ENCODE assay signal across 8 cellular contexts in the genomic region with DNA sequence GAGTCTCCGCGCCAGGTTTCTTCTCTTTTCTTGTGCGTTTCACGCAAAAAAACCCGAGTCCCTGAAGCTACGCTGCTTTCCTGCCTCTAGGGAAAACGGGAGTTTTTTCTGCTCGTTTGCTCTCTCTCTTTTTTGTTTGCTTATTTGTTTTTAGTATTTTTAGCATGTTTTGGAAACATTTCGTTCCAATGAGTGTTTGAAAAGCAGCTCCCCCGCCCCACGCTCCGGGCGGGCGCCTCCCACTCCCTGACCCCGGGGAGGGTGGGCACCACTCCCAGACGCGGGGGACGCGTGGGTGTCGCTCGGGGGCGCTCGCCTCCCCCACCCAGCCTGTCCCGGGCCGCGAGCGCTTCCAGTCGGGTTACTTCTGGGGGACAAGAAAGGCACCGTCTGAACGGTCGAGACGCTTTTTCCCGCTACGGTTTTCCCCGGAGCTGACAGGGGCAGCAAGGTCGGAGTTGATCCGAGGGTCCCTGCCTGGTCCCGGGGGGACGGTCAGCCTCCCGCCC. TPM values are rescaled to one million over a fixed set of nuclear protein-coding genes. Genes with fewer than 3 reads are reported as not detected.
DNase-seq lines count a peak whose midpoint lies in the region; ATAC-seq and TF ChIP-seq lines count a peak whose summit lies in the region.

No MANE protein-coding gene starts in this region.

- DNase-seq in AG10803 (ENCODE audit: low read depth): no peak
- DNase-seq in coronary artery (ENCODE audit: low spot score): peak; percentile 93
- DNase-seq in lung (ENCODE audit: low spot score): no peak
- peak; percentile 42 to 44 for DNase-seq in thyroid gland
- DNase-seq in NCI-H2081 treated with DMSO at 0.1 percent for 48 hours (lab: John Stamatoyannopoulos, UW): no peak
- DNase-seq in SW 1271 (lab: John Stamatoyannopoulos, UW): no peak

- H3K4me1 ChIP-seq in lung (ENCODE audit: control insufficient read depth in 2 of 2, insufficient read depth in 2 of 2, low read length in 2 of 2) (peaks cover 0 to 16% of the 10 kb centered on the region in 2 donors), thyroid gland (peaks cover 4 to 13% of the 10 kb centered on the region in 2 donors)

- peaks cover 0 to 6% (median 5%) of the 10 kb centered on the region in 3 donors for H3K4me1 Mint-ChIP-seq in IgD-negative memory B cell

- peaks cover 3% of the 10 kb centered on the region for H3K27me3 ChIP-seq in lung (ENCODE audit: control insufficient read depth, insufficient read depth)
- H3K27me3 ChIP-seq in thyroid gland: no peaks in the 10 kb centered on the region

- no peak for TF ChIP-seq POLR2A in thyroid gland (IDR thresholded peaks at IDR 0.05)

- TF ChIP-seq CTCF in AG10803 (conservative IDR thresholded peaks at IDR 0.05; ENCODE audit: low read length) (no peak), coronary artery (IDR thresholded peaks at IDR 0.05) (no peak), lung (IDR thresholded peaks at IDR 0.05; ENCODE audit: control extremely low read depth, extremely low read depth) (no peak), thyroid gland (IDR thresholded peaks at IDR 0.05) (peak in 1 of 6 experiments; percentile 34)

- intact Hi-C loops in thyroid gland (cut with DNase I): loop anchor here (10.0 kb wide), 1 partner anchor 62 kb away; the partner anchor contains the start of gene GIGYF2

- 1 to 2% methylated on average over 37 to 40 of the region's 40 CpGs for WGBS in lung, 2 donors
- 2 to 3% methylated on average over 27 to 29 of the region's 40 CpGs for WGBS in thyroid gland, 2 donors

- H3K27me3 Mint-ChIP-seq in IgD-negative memory B cell: peaks cover 34% of the 10 kb centered on the region

- no peak overlapping the region for H3K27ac Mint-ChIP-seq in IgD-negative memory B cell

- peaks cover 1% of the 10 kb centered on the region for H3K36me3 Mint-ChIP-seq in IgD-negative memory B cell

- ATAC-seq in lung (ENCODE audit: insufficient read depth, low FRiP score) (no peak), HG03135 (IDR thresholded peaks at IDR 0.05; ENCODE audit: unreplicated experiment) (no peak)

- H3K36me3 ChIP-seq in lung (ENCODE audit: control insufficient read depth in 2 of 2, insufficient read depth in 2 of 2, low read length in 2 of 2) (no peaks in the 10 kb centered on the region), thyroid gland (no peaks in the 10 kb centered on the region)

- H3K4me3 ChIP-seq in AG10803 (ENCODE audit: low read length) (peak overlapping the region; percentile 55), coronary artery (peak overlapping the region; percentile 82), lung (peak overlapping the region; percentile 45), thyroid gland (replicated peaks in 1 of 3) (peak overlapping the region in 2 of 3 donors; percentile 64 to 77)

- peak overlapping the region; percentile 9 to 74 (median 57) for H3K4me3 Mint-ChIP-seq in IgD-negative memory B cell

- peak overlapping the region; percentile 90 to 94 for H3K27ac ChIP-seq in coronary artery
- H3K27ac ChIP-seq in lung (ENCODE audit: low read depth in 1 of 2, low read length in 1 of 2): peak overlapping the region; percentile 46 to 60
- peak overlapping the region; percentile 34 to 78 (median 61) for H3K27ac ChIP-seq in thyroid gland

- H3K9me3 ChIP-seq in lung (ENCODE audit: control insufficient read depth in 2 of 2, insufficient read depth in 1 of 2, low read length in 1 of 2) (no peaks in the 10 kb centered on the region), thyroid gland (no peaks in the 10 kb centered on the region)

- H3K9me3 Mint-ChIP-seq in IgD-negative memory B cell: peaks cover 0 to 3% (median 1%) of the 10 kb centered on the region in 3 donors

RNA-seq across cellular contexts. Expression of gene EFHD1, which starts 0.4 kb away (rescaled TPM):
- polyA plus RNA-seq in IgD-negative memory B cell (0.73 TPM), lung (1 to 10 TPM; 2.3 to 7.4 TPM)
- total RNA-seq in lung (1 to 10 TPM; 2.2 to 8.6 TPM), thyroid gland (10 to 100 TPM in 3 of 4 donors, 1 to 10 TPM in 1; 6.9 to 17.5 (median 14.8) TPM)

Comparison
In these comparisons a context has a peak if more than half of its experiments do, and no peak if none do; other contexts are left out.
1. DNase-seq: peak in coronary artery (single experiment) and thyroid gland (2 of 2); none in AG10803 (single experiment), lung (single experiment), NCI-H2081 treated with DMSO at 0.1 percent for 48 hours (single experiment) and SW 1271 (0 of 2).
2. Peak in every context shown above with its lines, with median percentiles within 50 percentile points of each other: H3K4me3 ChIP-seq and H3K27ac ChIP-seq.